1 cellular context compared by ENCODE assay signal in the genomic region with DNA sequence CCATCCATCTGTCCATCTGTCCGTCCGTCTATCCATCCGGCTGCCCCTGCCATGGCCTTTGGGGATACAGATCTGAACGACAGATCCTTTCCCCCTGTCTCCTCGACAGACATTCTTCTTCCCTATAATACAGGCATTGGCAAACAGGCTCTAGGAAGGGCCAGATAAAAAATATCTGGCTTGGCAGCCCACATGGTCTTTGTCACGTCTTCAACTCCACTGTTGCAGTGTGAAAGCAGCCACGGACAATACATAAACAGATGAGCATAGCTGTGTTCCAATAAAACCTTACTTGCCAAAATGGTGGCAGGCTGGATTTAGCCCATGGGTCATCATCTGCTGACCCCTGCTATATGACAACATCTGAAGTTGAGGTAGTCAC.
TF ChIP-seq lines count a peak whose summit lies in the region.

No MANE protein-coding gene starts in this region.

TF ChIP-seq in GM23338, 12 proteins besides CTCF, POLR2A, EP300 and RAD21 (continued from another document):
- no peak for TF ChIP-seq ZNF331 (CRISPR knock-in tag; IDR thresholded peaks at IDR 0.05; ENCODE audit: low read depth)
- TF ChIP-seq EZH2 (IDR thresholded peaks at IDR 0.05; ENCODE audit: low read depth, unreplicated experiment) = no peak
- no peak for TF ChIP-seq NANOG (IDR thresholded peaks at IDR 0.05; ENCODE audit: borderline replicate concordance)
- TF ChIP-seq EZH2phosphoT487 (IDR thresholded peaks at IDR 0.05; ENCODE audit: unreplicated experiment) = no peak
- TF ChIP-seq, protein P1, sequence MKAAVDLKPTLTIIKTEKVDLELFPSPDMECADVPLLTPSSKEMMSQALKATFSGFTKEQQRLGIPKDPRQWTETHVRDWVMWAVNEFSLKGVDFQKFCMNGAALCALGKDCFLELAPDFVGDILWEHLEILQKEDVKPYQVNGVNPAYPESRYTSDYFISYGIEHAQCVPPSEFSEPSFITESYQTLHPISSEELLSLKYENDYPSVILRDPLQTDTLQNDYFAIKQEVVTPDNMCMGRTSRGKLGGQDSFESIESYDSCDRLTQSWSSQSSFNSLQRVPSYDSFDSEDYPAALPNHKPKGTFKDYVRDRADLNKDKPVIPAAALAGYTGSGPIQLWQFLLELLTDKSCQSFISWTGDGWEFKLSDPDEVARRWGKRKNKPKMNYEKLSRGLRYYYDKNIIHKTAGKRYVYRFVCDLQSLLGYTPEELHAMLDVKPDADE (IDR thresholded peaks at IDR 0.05) = no peak
- TF ChIP-seq JUNB (IDR thresholded peaks at IDR 0.05; ENCODE audit: unreplicated experiment) = no peak
- no peak for TF ChIP-seq ZNF114 (CRISPR knock-in tag; IDR thresholded peaks at IDR 0.05)
- no peak for TF ChIP-seq POLR2AphosphoS5 (IDR thresholded peaks at IDR 0.05; ENCODE audit: low read depth)
- TF ChIP-seq, protein P2, sequence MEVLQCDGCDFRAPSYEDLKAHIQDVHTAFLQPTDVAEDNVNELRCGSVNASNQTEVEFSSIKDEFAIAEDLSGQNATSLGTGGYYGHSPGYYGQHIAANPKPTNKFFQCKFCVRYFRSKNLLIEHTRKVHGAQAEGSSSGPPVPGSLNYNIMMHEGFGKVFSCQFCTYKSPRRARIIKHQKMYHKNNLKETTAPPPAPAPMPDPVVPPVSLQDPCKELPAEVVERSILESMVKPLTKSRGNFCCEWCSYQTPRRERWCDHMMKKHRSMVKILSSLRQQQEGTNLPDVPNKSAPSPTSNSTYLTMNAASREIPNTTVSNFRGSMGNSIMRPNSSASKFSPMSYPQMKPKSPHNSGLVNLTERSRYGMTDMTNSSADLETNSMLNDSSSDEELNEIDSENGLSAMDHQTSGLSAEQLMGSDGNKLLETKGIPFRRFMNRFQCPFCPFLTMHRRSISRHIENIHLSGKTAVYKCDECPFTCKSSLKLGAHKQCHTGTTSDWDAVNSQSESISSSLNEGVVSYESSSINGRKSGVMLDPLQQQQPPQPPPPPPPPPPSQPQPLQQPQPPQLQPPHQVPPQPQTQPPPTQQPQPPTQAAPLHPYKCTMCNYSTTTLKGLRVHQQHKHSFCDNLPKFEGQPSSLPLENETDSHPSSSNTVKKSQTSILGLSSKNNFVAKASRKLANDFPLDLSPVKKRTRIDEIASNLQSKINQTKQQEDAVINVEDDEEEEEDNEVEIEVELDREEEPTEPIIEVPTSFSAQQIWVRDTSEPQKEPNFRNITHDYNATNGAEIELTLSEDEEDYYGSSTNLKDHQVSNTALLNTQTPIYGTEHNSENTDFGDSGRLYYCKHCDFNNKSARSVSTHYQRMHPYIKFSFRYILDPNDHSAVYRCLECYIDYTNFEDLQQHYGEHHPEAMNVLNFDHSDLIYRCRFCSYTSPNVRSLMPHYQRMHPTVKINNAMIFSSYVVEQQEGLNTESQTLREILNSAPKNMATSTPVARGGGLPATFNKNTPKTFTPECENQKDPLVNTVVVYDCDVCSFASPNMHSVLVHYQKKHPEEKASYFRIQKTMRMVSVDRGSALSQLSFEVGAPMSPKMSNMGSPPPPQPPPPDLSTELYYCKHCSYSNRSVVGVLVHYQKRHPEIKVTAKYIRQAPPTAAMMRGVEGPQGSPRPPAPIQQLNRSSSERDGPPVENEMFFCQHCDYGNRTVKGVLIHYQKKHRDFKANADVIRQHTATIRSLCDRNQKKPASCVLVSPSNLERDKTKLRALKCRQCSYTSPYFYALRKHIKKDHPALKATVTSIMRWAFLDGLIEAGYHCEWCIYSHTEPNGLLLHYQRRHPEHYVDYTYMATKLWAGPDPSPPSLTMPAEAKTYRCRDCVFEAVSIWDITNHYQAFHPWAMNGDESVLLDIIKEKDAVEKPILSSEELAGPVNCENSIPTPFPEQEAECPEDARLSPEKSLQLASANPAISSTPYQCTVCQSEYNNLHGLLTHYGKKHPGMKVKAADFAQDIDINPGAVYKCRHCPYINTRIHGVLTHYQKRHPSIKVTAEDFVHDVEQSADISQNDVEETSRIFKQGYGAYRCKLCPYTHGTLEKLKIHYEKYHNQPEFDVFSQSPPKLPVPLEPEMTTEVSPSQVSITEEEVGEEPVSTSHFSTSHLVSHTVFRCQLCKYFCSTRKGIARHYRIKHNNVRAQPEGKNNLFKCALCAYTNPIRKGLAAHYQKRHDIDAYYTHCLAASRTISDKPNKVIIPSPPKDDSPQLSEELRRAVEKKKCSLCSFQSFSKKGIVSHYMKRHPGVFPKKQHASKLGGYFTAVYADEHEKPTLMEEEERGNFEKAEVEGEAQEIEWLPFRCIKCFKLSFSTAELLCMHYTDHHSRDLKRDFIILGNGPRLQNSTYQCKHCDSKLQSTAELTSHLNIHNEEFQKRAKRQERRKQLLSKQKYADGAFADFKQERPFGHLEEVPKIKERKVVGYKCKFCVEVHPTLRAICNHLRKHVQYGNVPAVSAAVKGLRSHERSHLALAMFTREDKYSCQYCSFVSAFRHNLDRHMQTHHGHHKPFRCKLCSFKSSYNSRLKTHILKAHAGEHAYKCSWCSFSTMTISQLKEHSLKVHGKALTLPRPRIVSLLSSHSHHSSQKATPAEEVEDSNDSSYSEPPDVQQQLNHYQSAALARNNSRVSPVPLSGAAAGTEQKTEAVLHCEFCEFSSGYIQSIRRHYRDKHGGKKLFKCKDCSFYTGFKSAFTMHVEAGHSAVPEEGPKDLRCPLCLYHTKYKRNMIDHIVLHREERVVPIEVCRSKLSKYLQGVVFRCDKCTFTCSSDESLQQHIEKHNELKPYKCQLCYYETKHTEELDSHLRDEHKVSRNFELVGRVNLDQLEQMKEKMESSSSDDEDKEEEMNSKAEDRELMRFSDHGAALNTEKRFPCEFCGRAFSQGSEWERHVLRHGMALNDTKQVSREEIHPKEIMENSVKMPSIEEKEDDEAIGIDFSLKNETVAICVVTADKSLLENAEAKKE (CRISPR knock-in tag; IDR thresholded peaks at IDR 0.05) = no peak
- TF ChIP-seq CREB1 (CRISPR knock-in tag; IDR thresholded peaks at IDR 0.05; ENCODE audit: low read depth) = no peak
